In genomic region chr22:26658671-26659478, GRCh38 we compare ENCODE assay signal across 8 cellular contexts. TPM values are rescaled to one million over a fixed set of nuclear protein-coding genes. Genes with fewer than 3 reads are reported as not detected.
DNase-seq lines count a peak whose midpoint lies in the region; ATAC-seq and TF ChIP-seq lines count a peak whose summit lies in the region.

No MANE protein-coding gene starts in this region.

- peak overlapping the region; percentile 26 for H3K4me3 ChIP-seq in mononuclear cell (ENCODE audit: low read length)

- ATAC-seq in HG03342 (IDR thresholded peaks at IDR 0.05; ENCODE audit: unreplicated experiment) (peak; percentile 63), GM19324 (IDR thresholded peaks at IDR 0.05; ENCODE audit: low FRiP score, unreplicated experiment) (no peak)

- in situ Hi-C loops in GM13976 (cut with MboI; ENCODE audit: low sequenced_read_pairs, unreplicated experiment): no loop called here

- TF ChIP-seq CTCF in GM13976 (IDR thresholded peaks at IDR 0.05; ENCODE audit: borderline replicate concordance, control extremely low read depth, extremely low read depth, insufficient read depth, missing control alignments): no peak

- H3K27me3 ChIP-seq in mononuclear cell (ENCODE audit: insufficient read depth, low read length): peaks cover 12% of the 10 kb centered on the region

- peak; percentile 77 for DNase-seq in GM13976 (ENCODE audit: low spot score)
- DNase-seq in NCI-H748 (lab: John Stamatoyannopoulos, UW; ENCODE audit: unreplicated experiment): peak; percentile 94
- peak; percentile 83 to 90 for DNase-seq in activated CD4-positive, alpha-beta T cell treated with anti-CD3 and anti-CD28 coated beads, Interleukin-2, amount 50 U/mL, for 48 hours
- peak; percentile 82 for DNase-seq in ecto neural progenitor cell (ENCODE audit: low spot score)
- peak; percentile 72 to 73 for DNase-seq in stimulated activated CD8-positive, alpha-beta memory T cell treated with anti-CD3 and anti-CD28 coated beads, Interleukin-4, amount 100 ng/mL, for 4 hours (ENCODE audit: low read depth in 2 of 2, low spot score in 1 of 2)

- no peaks in the 10 kb centered on the region for H3K9me3 ChIP-seq in mononuclear cell (ENCODE audit: low read depth, low read length)

- peaks cover 28% of the 10 kb centered on the region for H3K4me1 ChIP-seq in mononuclear cell (ENCODE audit: insufficient read depth, low read length)

RNA-seq across cellular contexts. Expression of gene MIAT, which starts 1.5 kb away (rescaled TPM):
- 15.8 TPM for total RNA-seq in mononuclear cell

RNA-seq across cellular contexts. Expression of gene CRYBA4, which starts 37.1 kb away (rescaled TPM):
- total RNA-seq in mononuclear cell: not detected

RNA-seq across cellular contexts. Expression of gene CRYBB1, which starts 41.0 kb away (rescaled TPM):
- not detected for total RNA-seq in mononuclear cell
